Comparison of ENCODE assay signal across 19 cellular contexts in genomic region chr9:6576930-6577329, GRCh38.
DNase-seq lines count a peak whose midpoint lies in the region; ATAC-seq and TF ChIP-seq lines count a peak whose summit lies in the region.
"Had no signal": no experiment of that assay in that cellular context is flagged by ENCODE, and none has a peak within 500 bp of the region (broad histone marks: within the 10 kb centered on the region; RNA-seq: fewer than 3 reads in every experiment).

No MANE protein-coding gene starts in this region.

- no peaks in the 10 kb centered on the region for H3K27me3 Mint-ChIP-seq in MCF 10A (ENCODE audit: insufficient read depth, unreplicated experiment)
- H3K27me3 Mint-ChIP-seq in neural progenitor cell (ENCODE audit: insufficient read depth, low read depth): peaks cover 3% of the 10 kb centered on the region

- H3F3A ChIP-seq in neural progenitor cell (ENCODE audit: low read depth): no peaks in the 10 kb centered on the region
- H3F3A ChIP-seq in GM23248 (ENCODE audit: insufficient read depth): no peaks in the 10 kb centered on the region

- no peaks in the 10 kb centered on the region for H3K9me3 Mint-ChIP-seq in MCF 10A (ENCODE audit: unreplicated experiment)
- H3K9me3 Mint-ChIP-seq in neural progenitor cell: no peaks in the 10 kb centered on the region
- H3K9me3 Mint-ChIP-seq: CD4-positive, CD25-positive, alpha-beta regulatory T cell; IgD-negative memory B cell had no signal

- H3K27ac ChIP-seq in mammary epithelial cell (ENCODE audit: insufficient read depth, low read depth, low read length) (no peak overlapping the region), neural progenitor cell (no peak overlapping the region), GM23248 (no peak overlapping the region)
- H3K27ac ChIP-seq: RWPE1 had no signal

- in situ Hi-C loops in mammary epithelial cell (cut with MboI; ENCODE audit: low sequenced_read_pairs in 2 of 2) (loop anchor here in 1 of 2 donors (25.0 kb wide), 1 partner anchor 110 kb away; no protein-coding TSS in a partner anchor), GM23248 (cut with MboI) (no loop called here)

- H3K9me3 ChIP-seq in mammary epithelial cell (replicated peaks; ENCODE audit: insufficient read depth, low read length) (no peaks in the 10 kb centered on the region), neural progenitor cell (ENCODE audit: low read depth) (no peaks in the 10 kb centered on the region), GM23248 (ENCODE audit: low read depth) (no peaks in the 10 kb centered on the region)

- H2AFZ ChIP-seq in mammary epithelial cell (ENCODE audit: low read depth, low read length) (peak overlapping the region; percentile 52), neural progenitor cell (replicated peaks) (no peak overlapping the region), GM23248 (no peak overlapping the region)

- CTCF ChIA-PET in mammary epithelial cell (lab: Charles Lee; ENCODE audit: low non-redundant PET) (no interaction called here), MCF 10A (lab: Yijun Ruan, JAX) (interaction anchor here (0.7 to 3.8 kb wide), 4 partner anchors 10 to 222 kb away, joined by 5 to 24 read pairs (median 13); no protein-coding TSS in a partner anchor)

- H3K27ac Mint-ChIP-seq in MCF 10A (ENCODE audit: low read depth, unreplicated experiment) (no peak overlapping the region), neural progenitor cell (peak overlapping the region; percentile 13)
- H3K27ac Mint-ChIP-seq: IgD-negative memory B cell had no signal

- intact Hi-C loops in mammary epithelial cell (cut with micrococcal nuclease): no loop called here
- intact Hi-C loops in MCF 10A (cut with micrococcal nuclease): no loop called here

- H3K4me2 ChIP-seq in mammary epithelial cell (ENCODE audit: insufficient read depth, low read depth, low read length) (no peak overlapping the region), neural progenitor cell (no peak overlapping the region), GM23248 (ENCODE audit: unreplicated experiment) (no peak overlapping the region)

- WGBS in mammary epithelial cell (ENCODE audit: low coverage, missing lambda C conversion rate): 45% methylated on average over 5 of the region's 5 CpGs
- WGBS in GM23248 (ENCODE audit: low coverage in 1 of 2, low lambda C conversion rate in 2 of 2, missing lambda C conversion rate in 2 of 2), 2 experiments: 93 to 96% methylated on average over 5 of the region's 5 CpGs

- ATAC-seq in GM19351 (IDR thresholded peaks at IDR 0.05; ENCODE audit: unreplicated experiment): no peak
- ATAC-seq: GM12878 had no signal

- H3K27me3 ChIP-seq in mammary epithelial cell (ENCODE audit: insufficient read depth, low read length) (no peaks in the 10 kb centered on the region), neural progenitor cell (no peaks in the 10 kb centered on the region), GM23248 (replicated peaks; ENCODE audit: insufficient read depth) (no peaks in the 10 kb centered on the region)

- POLR2A ChIA-PET in MCF 10A (lab: Yijun Ruan, JAX): interaction anchor here (0.6 kb wide), 1 partner anchor 175 kb away, joined by 3 read pairs; no protein-coding TSS in a partner anchor

- H3K36me3 Mint-ChIP-seq in MCF 10A (ENCODE audit: insufficient read depth, unreplicated experiment): no peaks in the 10 kb centered on the region
- peaks cover 7% of the 10 kb centered on the region for H3K36me3 Mint-ChIP-seq in neural progenitor cell
- H3K36me3 Mint-ChIP-seq: CD4-positive, CD25-positive, alpha-beta regulatory T cell; IgD-negative memory B cell had no signal

- H3K9ac ChIP-seq in mammary epithelial cell (ENCODE audit: insufficient read depth, low read length) (no peak overlapping the region), neural progenitor cell (no peak overlapping the region), GM23248 (no peak overlapping the region)

- H3K4me1 Mint-ChIP-seq in MCF 10A (ENCODE audit: insufficient read depth, unreplicated experiment) (no peaks in the 10 kb centered on the region), neural progenitor cell (peaks cover 16% of the 10 kb centered on the region)
- H3K4me1 Mint-ChIP-seq: CD4-positive, CD25-positive, alpha-beta regulatory T cell had no signal

- no peaks in the 10 kb centered on the region for H3K9me2 ChIP-seq in GM23248 (ENCODE audit: insufficient read depth)

- no peak for TF ChIP-seq CTCF in mammary epithelial cell (conservative IDR thresholded peaks at IDR 0.05 in 1 of 2, IDR thresholded peaks at IDR 0.05 in 1 of 2; ENCODE audit: extremely low read depth in 1 of 2, insufficient read depth in 1 of 2, low read depth in 1 of 2, low read length in 2 of 2)
- TF ChIP-seq CTCF in MCF 10A (IDR thresholded peaks at IDR 0.05; ENCODE audit: unreplicated experiment): no peak
- no peak for TF ChIP-seq CTCF in neural progenitor cell (IDR thresholded peaks at IDR 0.05)

- no peaks in the 10 kb centered on the region for H3K36me3 ChIP-seq in mammary epithelial cell (ENCODE audit: insufficient read depth, low read length)
- H3K36me3 ChIP-seq in neural progenitor cell: no peaks in the 10 kb centered on the region
- H3K36me3 ChIP-seq in GM23248 (ENCODE audit: low read depth): no peaks in the 10 kb centered on the region

- dilution Hi-C loops in mammary epithelial cell (cut with HindIII; ENCODE audit: low sequenced_read_pairs): no loop called here

- no peak overlapping the region for H3K4me3 Mint-ChIP-seq in MCF 10A (ENCODE audit: unreplicated experiment)
- H3K4me3 Mint-ChIP-seq in neural progenitor cell: no peak overlapping the region
- H3K4me3 Mint-ChIP-seq: CD4-positive, CD25-positive, alpha-beta regulatory T cell; IgD-negative memory B cell had no signal

- H4K20me1 ChIP-seq in mammary epithelial cell (ENCODE audit: insufficient read depth, low read length) (no peaks in the 10 kb centered on the region), neural progenitor cell (ENCODE audit: low read depth) (no peaks in the 10 kb centered on the region), GM23248 (ENCODE audit: insufficient read depth) (no peaks in the 10 kb centered on the region)

- H3K79me2 ChIP-seq in mammary epithelial cell (ENCODE audit: insufficient read depth, low read length) (no peaks in the 10 kb centered on the region), neural progenitor cell (ENCODE audit: low read depth) (no peaks in the 10 kb centered on the region), GM23248 (ENCODE audit: insufficient read depth) (no peaks in the 10 kb centered on the region)

- BruUV-seq in mammary epithelial cell (replicated peaks; lab: Mats Ljungman, UMichigan) (no TSS peak), MCF 10A (replicated peaks; lab: Mats Ljungman, UMichigan) (no TSS peak)

- DNase-seq in mammary epithelial cell: no peak
- DNase-seq in MCF 10A (ENCODE audit: unreplicated experiment): no peak
- DNase-seq in globus pallidus (ENCODE audit: low spot score): peak; percentile 91
- no peak for DNase-seq in neural progenitor cell (ENCODE audit: low spot score)
- DNase-seq in COR-L47 (lab: John Stamatoyannopoulos, UW): no peak
- DNase-seq in GM23248: no peak
- DNase-seq in AG08396 (ENCODE audit: low spot score): no peak
- DNase-seq: CD4-positive, CD25-positive, alpha-beta regulatory T cell; DMS79; HCEC 1CT; MV-4-11; NCI-H1417 treated with DMSO at 0.1 percent for 48 hours; NCI-H2029 treated with DMSO at 0.1 percent for 48 hours; NCI-H524 treated with DMSO at 0.1 percent for 48 hours; NK-92 treated with Interleukin-12 subunit alpha and Interleukin-12 subunit beta, amount 100 ng/mL, for 24 hours had no signal

- H3K4me3 ChIP-seq in mammary epithelial cell (replicated peaks in 1 of 3; ENCODE audit: insufficient read depth in 1 of 3, low read depth in 2 of 3, low read length in 3 of 3): no peak overlapping the region
- H3K4me3 ChIP-seq in neural progenitor cell: no peak overlapping the region
- no peak overlapping the region for H3K4me3 ChIP-seq in GM23248
- H3K4me3 ChIP-seq: GM12878 had no signal

- H3K4me1 ChIP-seq in mammary epithelial cell (ENCODE audit: insufficient read depth, low read length) (no peaks in the 10 kb centered on the region), neural progenitor cell (peaks cover 8% of the 10 kb centered on the region), GM23248 (ENCODE audit: insufficient read depth) (no peaks in the 10 kb centered on the region)
